20 cellular contexts compared by ENCODE assay signal in the genomic region with DNA sequence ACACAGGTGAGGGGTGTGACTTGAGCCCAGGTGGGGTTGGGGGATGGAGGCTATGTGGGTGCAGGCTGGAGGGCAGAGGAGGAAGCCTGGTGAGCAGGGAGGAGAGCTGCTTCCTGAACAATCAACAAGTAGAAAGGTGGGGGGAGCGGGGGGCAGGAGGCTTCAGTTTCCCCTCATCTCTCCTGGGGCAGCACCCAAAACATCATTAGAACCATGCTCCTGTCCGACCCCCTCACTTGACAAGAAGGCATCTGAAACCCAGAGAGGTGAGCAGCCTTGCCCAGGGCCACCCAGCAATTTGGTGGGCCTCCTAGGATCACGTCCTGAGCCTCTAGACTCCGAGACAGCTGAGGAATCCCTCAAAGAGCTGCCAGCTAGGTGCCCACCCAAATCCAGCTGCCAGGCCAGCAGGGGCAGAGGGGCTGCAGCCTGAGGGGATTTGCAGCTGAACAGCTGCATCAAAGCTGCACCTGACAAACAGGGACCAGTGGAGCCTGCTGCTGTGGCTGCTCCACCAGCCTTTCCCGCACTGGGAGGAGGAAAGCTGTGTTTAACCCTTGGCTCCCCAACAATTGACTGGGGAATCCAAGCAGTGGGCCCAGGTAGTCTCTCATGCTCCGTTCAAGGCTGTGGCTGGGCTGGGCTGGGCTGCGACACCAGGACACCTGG. TPM values are rescaled to one million over a fixed set of nuclear protein-coding genes. Genes with fewer than 3 reads are reported as not detected.
A peak's percentile ranks its signal among the peaks of the same experiment; 100 is the strongest.
DNase-seq lines count a peak whose midpoint lies in the region; ATAC-seq and TF ChIP-seq lines count a peak whose summit lies in the region.
"Had no signal": no experiment of that assay in that cellular context is flagged by ENCODE, and none has a peak within 500 bp of the region (broad histone marks: within the 10 kb centered on the region; RNA-seq: fewer than 3 reads in every experiment).

No MANE protein-coding gene starts in this region.

- no peaks in the 10 kb centered on the region for H3K36me3 Mint-ChIP-seq in endodermal cell (ENCODE audit: low read depth)
- H3K36me3 Mint-ChIP-seq: activated naive CD8-positive, alpha-beta T cell had no signal

- peaks cover 10% of the 10 kb centered on the region for H3K9me3 Mint-ChIP-seq in endodermal cell

- H3K4me1 ChIP-seq in BLaER1 = peaks cover 56% of the 10 kb centered on the region
- peaks cover 8% of the 10 kb centered on the region for H3K4me1 ChIP-seq in endodermal cell (ENCODE audit: control insufficient read depth, insufficient read depth, low read length)

- no peaks in the 10 kb centered on the region for H4K20me1 ChIP-seq in BLaER1

- peaks cover 3% of the 10 kb centered on the region for H3K27me3 Mint-ChIP-seq in endodermal cell (ENCODE audit: insufficient read depth)
- H3K27me3 Mint-ChIP-seq: activated naive CD8-positive, alpha-beta T cell had no signal

- H3K9ac ChIP-seq in BLaER1 (0 out of 2 replicates have a peak overlapping the region, but pooled peaks have one; percentile 9), endodermal cell (ENCODE audit: extremely low read depth, low read length, poor library complexity, severe bottlenecking) (no peak overlapping the region)

- peak overlapping the region; percentile 74 for H3K4me2 ChIP-seq in BLaER1
- H3K4me2 ChIP-seq: hepatocyte had no signal

- DNase-seq in H7 = peak; percentile 85
- peak; percentile 68 for DNase-seq in endodermal cell
- DNase-seq in mesenteric fat pad (ENCODE audit: low spot score) = peak; percentile 59
- no peak for DNase-seq in stimulated activated CD4-positive, alpha-beta T cell treated with anti-CD3 and anti-CD28 coated beads, Interleukin-4, amount 100 ng/mL, for 24 hours
- no peak for DNase-seq in A172 (ENCODE audit: low spot score)
- no peak for DNase-seq in NCI-H1417 (lab: John Stamatoyannopoulos, UW)
- DNase-seq: activated CD4-positive, alpha-beta T cell treated with anti-CD3 and anti-CD28 coated beads for 4 hours; GOT3; naive B cell; NCI-H1436 treated with DMSO at 0.1 percent for 48 hours; NCI-H226; SIG-M5 had no signal

- WGBS in endodermal cell (ENCODE audit: insufficient coverage in 1 of 2, insufficient read length in 1 of 2), 2 experiments = 63 to 74% methylated on average over 5 to 7 of the region's 7 CpGs

- H3K36me3 ChIP-seq in BLaER1 (no peaks in the 10 kb centered on the region), H7 (replicated peaks; ENCODE audit: control insufficient read depth, insufficient read depth, low read length) (no peaks in the 10 kb centered on the region), endodermal cell (ENCODE audit: control insufficient read depth, insufficient read depth, low read length) (no peaks in the 10 kb centered on the region)

- H3K27ac ChIP-seq in BLaER1 = peak overlapping the region; percentile 69
- no peak overlapping the region for H3K27ac ChIP-seq in endodermal cell (ENCODE audit: low read depth, low read length)
- H3K27ac ChIP-seq: hepatocyte had no signal

- H3K9me3 ChIP-seq in BLaER1 (peaks cover 13% of the 10 kb centered on the region), endodermal cell (ENCODE audit: control insufficient read depth, low read length) (no peaks in the 10 kb centered on the region)

- H3K27ac Mint-ChIP-seq in endodermal cell = no peak overlapping the region
- H3K27ac Mint-ChIP-seq: activated naive CD8-positive, alpha-beta T cell; naive B cell had no signal

- ATAC-seq in HG02610 (IDR thresholded peaks at IDR 0.05; ENCODE audit: unreplicated experiment) = no peak
- ATAC-seq: left colon had no signal

- H3K4me1 Mint-ChIP-seq in endodermal cell = peaks cover 19% of the 10 kb centered on the region

- H3K4me3 ChIP-seq in BLaER1 (no peak overlapping the region), H7 (ENCODE audit: insufficient read depth, low read depth, low read length) (no peak overlapping the region), endodermal cell (ENCODE audit: low read length) (no peak overlapping the region)
- H3K4me3 ChIP-seq: dorsolateral prefrontal cortex, hepatocyte had no signal

- TF ChIP-seq CTCF in endodermal cell (conservative IDR thresholded peaks at IDR 0.05) = no peak

- H3K4me3 Mint-ChIP-seq in endodermal cell = peak overlapping the region; percentile 30
- H3K4me3 Mint-ChIP-seq: activated naive CD8-positive, alpha-beta T cell; naive B cell had no signal

- no peaks in the 10 kb centered on the region for H3K27me3 ChIP-seq in BLaER1
- no peaks in the 10 kb centered on the region; the same call in 1 of the 2 replicates for H3K27me3 ChIP-seq in H7 (ENCODE audit: control insufficient read depth, insufficient read depth, low read length)
- H3K27me3 ChIP-seq in endodermal cell (ENCODE audit: control insufficient read depth, insufficient read depth, low read length, poor library complexity, severe bottlenecking) = no peaks in the 10 kb centered on the region
- H3K27me3 ChIP-seq: dorsolateral prefrontal cortex, hepatocyte had no signal

RNA-seq across cellular contexts. Expression of gene ADRA2B, which starts 8.4 kb away (rescaled TPM):
- 1.6 and 1.9 TPM in 2 replicates for total RNA-seq in H7 (2014; rRNA removed; shearing (Covaris generic))
- total RNA-seq in endodermal cell = 1 to 10 TPM; 2.4 to 3.8 TPM
- polyA plus RNA-seq in endodermal cell (2013, experiment 1 of 2) = 0.96 TPM
- 1.1 TPM for polyA plus RNA-seq in endodermal cell (2013, experiment 2 of 2)
- total RNA-seq in mesenteric fat pad = 1.2 TPM
- total RNA-seq in A172 (2014; rRNA removed; shearing (Covaris generic)) = not detected in 2 replicates
- total RNA-seq: LHCN-M2 had no signal

RNA-seq across cellular contexts. Expression of gene ASTL, which starts 30.3 kb away (rescaled TPM):
- total RNA-seq in H7 (2014; rRNA removed; shearing (Covaris generic)) = not detected in 2 replicates
- total RNA-seq in endodermal cell (not detected), mesenteric fat pad (not detected)
- polyA plus RNA-seq in endodermal cell (2013, experiment 1 of 2) = 0.18 TPM
- polyA plus RNA-seq in endodermal cell (2013, experiment 2 of 2) = not detected
- not detected in 2 replicates for total RNA-seq in A172 (2014; rRNA removed; shearing (Covaris generic))
- total RNA-seq: hepatocyte; LHCN-M2; T-helper 2 cell treated with Interferon-gamma antibody and Interleukin-4, amounts not matched to agents 100 ng/mL and 5 ng/mL, for 36 hours had no signal
- polyA plus RNA-seq: hepatocyte had no signal

RNA-seq across cellular contexts. Expression of gene DUSP2, which starts 37.2 kb away (rescaled TPM):
- total RNA-seq in H7 (2014; rRNA removed; shearing (Covaris generic)) = 2.0 and 3.6 TPM in 2 replicates
- total RNA-seq in endodermal cell = 1 to 10 TPM; 1.6 to 2.2 TPM
- polyA plus RNA-seq in endodermal cell (2013, experiment 1 of 2) = 0.82 TPM
- polyA plus RNA-seq in endodermal cell (2013, experiment 2 of 2) = 0.66 TPM
- total RNA-seq in mesenteric fat pad = 6.1 TPM
- 0.05 TPM in 1 of 2 replicates, not detected in the other for total RNA-seq in A172 (2014; rRNA removed; shearing (Covaris generic))

Comparison
In these comparisons a context has a peak if more than half of its experiments do, and no peak if none do; other contexts are left out.
1. DNase-seq: peak in H7 (single experiment), endodermal cell (single experiment) and mesenteric fat pad (single experiment); none in stimulated activated CD4-positive, alpha-beta T cell treated with anti-CD3 and anti-CD28 coated beads, Interleukin-4, amount 100 ng/mL, for 24 hours (single experiment), A172 (single experiment) and NCI-H1417 (0 of 3).